Comparison of ENCODE assay signal across 9 cellular contexts in genomic region chr16:67546761-67547422, GRCh38. TPM values are rescaled to one million over a fixed set of nuclear protein-coding genes. Genes with fewer than 3 reads are reported as not detected.
A peak's percentile ranks its signal among the peaks of the same experiment; 100 is the strongest.
DNase-seq lines count a peak whose midpoint lies in the region; ATAC-seq and TF ChIP-seq lines count a peak whose summit lies in the region.
"Had no signal": no experiment of that assay in that cellular context is flagged by ENCODE, and none has a peak within 500 bp of the region (broad histone marks: within the 10 kb centered on the region; RNA-seq: fewer than 3 reads in every experiment).

No MANE protein-coding gene starts in this region.

- H3K27ac ChIP-seq in CD8-positive, alpha-beta memory T cell (ENCODE audit: low read depth, low read length), result no peak overlapping the region
- peak overlapping the region; percentile 32; the same call in 1 of the 2 replicates for H3K27ac ChIP-seq in GM23338 (ENCODE audit: low read depth)
- peak overlapping the region; percentile 98 for H3K27ac ChIP-seq in OCI-LY7 (ENCODE audit: low read depth, low read length, poor library complexity, severe bottlenecking)
- H3K27ac ChIP-seq in fibroblast of lung (ENCODE audit: insufficient read depth, low read length), result no peak overlapping the region
- peak overlapping the region; percentile 37 for H3K27ac ChIP-seq in suprapubic skin
- H3K27ac ChIP-seq: SK-N-MC had no signal

- H3K4me3 ChIP-seq in CD8-positive, alpha-beta memory T cell (ENCODE audit: low read length), result peak overlapping the region; percentile 64
- H3K4me3 ChIP-seq in GM23338, result no peak overlapping the region
- H3K4me3 ChIP-seq in OCI-LY7 (ENCODE audit: low read depth, low read length, poor library complexity, severe bottlenecking), result peak overlapping the region; percentile 64
- H3K4me3 ChIP-seq in fibroblast of lung (replicated peaks in 1 of 4; ENCODE audit: control extremely low read depth in 1 of 4, insufficient read depth in 1 of 4, low read depth in 3 of 4, low read length in 4 of 4), result no peak overlapping the region
- H3K4me3 ChIP-seq in suprapubic skin, result no peak overlapping the region
- H3K4me3 ChIP-seq: SK-N-MC had no signal

- no peaks in the 10 kb centered on the region for H3K9me3 Mint-ChIP-seq in CD8-positive, alpha-beta memory T cell
- H3K9me3 Mint-ChIP-seq in GM23338 (no peaks in the 10 kb centered on the region; the same call in 2 of the 3 replicates), nephron (no peaks in the 10 kb centered on the region)

- CTCF ChIA-PET in CD8-positive, alpha-beta memory T cell (lab: Charles Lee), result interaction anchor here (0.7 to 10.5 kb wide), 48 partner anchors 9 to 270 kb away, joined by 3 to 235 read pairs (median 4); partner anchors contain the start of genes ACD, AGRP, ATP6V0D1 and C16orf86
- CTCF ChIA-PET in OCI-LY7 (lab: Charles Lee; ENCODE audit: unreplicated experiment), result interaction anchor here (0.5 to 3.0 kb wide), 16 partner anchors 9 to 135 kb away, joined by 3 to 43 read pairs (median 6); partner anchors contain the start of genes C16orf86, CARMIL2, CTCF and ENKD1

- H3K9ac ChIP-seq in fibroblast of lung (ENCODE audit: insufficient read depth, low read length), result peak overlapping the region; percentile 7

- WGBS in suprapubic skin, result 9% methylated on average over 5 of the region's 7 CpGs

- TF ChIP-seq EP300 in suprapubic skin (IDR thresholded peaks at IDR 0.05), result no peak

- H3K4me3 Mint-ChIP-seq in CD8-positive, alpha-beta memory T cell, result peak overlapping the region in 3 of 7 donors; percentile 13 to 66 (median 54)
- H3K4me3 Mint-ChIP-seq in GM23338 (no peak overlapping the region; the same call in 2 of the 3 replicates), nephron (no peak overlapping the region)

- H4K20me1 ChIP-seq in GM23338 (replicated peaks; ENCODE audit: insufficient read depth) (peaks cover 9% of the 10 kb centered on the region; the same call in 1 of the 2 replicates), OCI-LY7 (ENCODE audit: insufficient read depth, low read length) (no peaks in the 10 kb centered on the region), fibroblast of lung (ENCODE audit: control insufficient read depth, extremely low read depth, insufficient read depth, low read length) (no peaks in the 10 kb centered on the region)

- H3K27me3 ChIP-seq in CD8-positive, alpha-beta memory T cell (ENCODE audit: insufficient read depth, low read length, poor library complexity, severe bottlenecking), result no peaks in the 10 kb centered on the region
- no peaks in the 10 kb centered on the region for H3K27me3 ChIP-seq in GM23338 (ENCODE audit: insufficient read depth)
- H3K27me3 ChIP-seq in fibroblast of lung (ENCODE audit: control insufficient read depth, insufficient read depth, low read length), result no peaks in the 10 kb centered on the region
- no peaks in the 10 kb centered on the region for H3K27me3 ChIP-seq in suprapubic skin

- H2AFZ ChIP-seq in GM23338 (no peak overlapping the region), OCI-LY7 (ENCODE audit: low read length) (no peak overlapping the region), fibroblast of lung (ENCODE audit: low read length) (no peak overlapping the region)

- peak; percentile 64 to 79 (median 67) for DNase-seq in CD8-positive, alpha-beta memory T cell
- DNase-seq in GM23338 (ENCODE audit: low spot score) (peak; percentile 89), OCI-LY7 (ENCODE audit: low spot score) (peak; percentile 90), activated T-helper 1 cell treated with Interleukin-2 at 50 U/mL for 16 hours (ENCODE audit: low read depth) (peak; percentile 61), fibroblast of lung (ENCODE audit: low read depth in 2 of 2) (peak; percentile 35 to 66), suprapubic skin (ENCODE audit: low spot score in 2 of 2) (peak; percentile 85 to 89)

- peak; percentile 89 to 99 for TF ChIP-seq CTCF in GM23338 (conservative IDR thresholded peaks at IDR 0.05; ENCODE audit: low read depth in 2 of 2)
- peak; percentile 97 for TF ChIP-seq CTCF in OCI-LY7 (conservative IDR thresholded peaks at IDR 0.05; ENCODE audit: low read length)
- TF ChIP-seq CTCF in fibroblast of lung (conservative IDR thresholded peaks at IDR 0.05 in 1 of 2, IDR thresholded peaks at IDR 0.05 in 1 of 2; ENCODE audit: low read depth in 1 of 2, low read length in 2 of 2), result peak; percentile 85 to 89
- peak; percentile 82 to 89 (median 83) for TF ChIP-seq CTCF in nephron (IDR thresholded peaks at IDR 0.05; ENCODE audit: unreplicated experiment in 3 of 3)
- peak; percentile 90 to 94 for TF ChIP-seq CTCF in suprapubic skin (IDR thresholded peaks at IDR 0.05)

- H3K36me3 Mint-ChIP-seq in CD8-positive, alpha-beta memory T cell, result peaks cover 0 to 34% (median 2%) of the 10 kb centered on the region in 3 donors
- H3K36me3 Mint-ChIP-seq in GM23338 (ENCODE audit: low read depth), result peaks cover 4% of the 10 kb centered on the region
- peaks cover 28% of the 10 kb centered on the region for H3K36me3 Mint-ChIP-seq in nephron (ENCODE audit: low read depth)

- ATAC-seq in GM23338 (peak; percentile 80), HG02870 (IDR thresholded peaks at IDR 0.05; ENCODE audit: unreplicated experiment) (no peak)

- peak overlapping the region; percentile 12 to 93 (median 79) for H3K27ac Mint-ChIP-seq in CD8-positive, alpha-beta memory T cell
- H3K27ac Mint-ChIP-seq in GM23338 (no peak overlapping the region), nephron (peak overlapping the region in 1 of 3 experiments; percentile 15)

- intact Hi-C loops in OCI-LY7 (cut with micrococcal nuclease; ENCODE audit: unreplicated experiment), result loop anchor here (1.0 to 10.0 kb wide), 5 partner anchors 15 to 258 kb away; partner anchors contain the start of genes ACD, CTCF, PARD6A and RANBP10

- H3K4me1 Mint-ChIP-seq in CD8-positive, alpha-beta memory T cell, result peaks cover 30 to 55% (median 32%) of the 10 kb centered on the region in 3 donors
- H3K4me1 Mint-ChIP-seq in GM23338 (peaks cover 21% of the 10 kb centered on the region), nephron (no peaks in the 10 kb centered on the region)

- no peaks in the 10 kb centered on the region for H3K9me3 ChIP-seq in CD8-positive, alpha-beta memory T cell (ENCODE audit: low read length)
- H3K9me3 ChIP-seq in OCI-LY7 (ENCODE audit: low read length), result no peaks in the 10 kb centered on the region
- H3K9me3 ChIP-seq in fibroblast of lung (ENCODE audit: control insufficient read depth, insufficient read depth, low read depth, low read length), result no peaks in the 10 kb centered on the region
- no peaks in the 10 kb centered on the region for H3K9me3 ChIP-seq in suprapubic skin

- no peaks in the 10 kb centered on the region for H3K9me2 ChIP-seq in GM23338 (ENCODE audit: insufficient read depth)
- H3K9me2 ChIP-seq in OCI-LY7 (ENCODE audit: insufficient read depth, low read length), result no peaks in the 10 kb centered on the region

- H3K4me2 ChIP-seq in GM23338 (no peak overlapping the region), OCI-LY7 (ENCODE audit: low read length) (peak overlapping the region; percentile 85), fibroblast of lung (ENCODE audit: extremely low read depth, insufficient read depth, low read length) (no peak overlapping the region)

- H3K79me2 ChIP-seq in GM23338 (replicated peaks; ENCODE audit: insufficient read depth) (no peaks in the 10 kb centered on the region; the same call in 1 of the 2 replicates), OCI-LY7 (ENCODE audit: insufficient read depth, low read depth, low read length) (peaks cover 40% of the 10 kb centered on the region), fibroblast of lung (ENCODE audit: control insufficient read depth, insufficient read depth, low read length) (no peaks in the 10 kb centered on the region)

- TF ChIP-seq POLR2A in suprapubic skin (IDR thresholded peaks at IDR 0.05), result no peak

- no peaks in the 10 kb centered on the region for H3K27me3 Mint-ChIP-seq in CD8-positive, alpha-beta memory T cell
- H3K27me3 Mint-ChIP-seq in GM23338 (ENCODE audit: insufficient read depth, low read depth, poor library complexity) (peaks cover 30% of the 10 kb centered on the region), nephron (ENCODE audit: low read depth) (no peaks in the 10 kb centered on the region)

- TSS peak; percentile 11 for BruUV-seq in OCI-LY7 (replicated peaks; lab: Mats Ljungman, UMichigan)

- POLR2A ChIA-PET in CD8-positive, alpha-beta memory T cell (lab: Charles Lee), result interaction anchor here (0.7 to 3.4 kb wide), 8 partner anchors 9 to 112 kb away, joined by 3 to 46 read pairs (median 4); partner anchors contain the start of genes ATP6V0D1, CARMIL2 and CTCF
- POLR2A ChIA-PET in OCI-LY7 (lab: Charles Lee), result interaction anchor here (0.7 to 12.9 kb wide), 12 partner anchors 9 to 121 kb away, joined by 3 to 251 read pairs (median 6); partner anchors contain the start of genes ACD, ATP6V0D1, C16orf86 and CARMIL2

- peaks cover 3% of the 10 kb centered on the region; the same call in 1 of the 2 replicates for H3F3A ChIP-seq in GM23338 (replicated peaks; ENCODE audit: low read depth)

- H3K36me3 ChIP-seq in CD8-positive, alpha-beta memory T cell (ENCODE audit: insufficient read depth, low read length), result no peaks in the 10 kb centered on the region
- H3K36me3 ChIP-seq in GM23338 (ENCODE audit: insufficient read depth) (no peaks in the 10 kb centered on the region), OCI-LY7 (ENCODE audit: insufficient read depth, low read length) (peaks cover 27% of the 10 kb centered on the region; the same call in 1 of the 2 replicates), fibroblast of lung (ENCODE audit: control insufficient read depth, insufficient read depth, low read length) (peaks cover 35% of the 10 kb centered on the region), suprapubic skin (peaks cover 54% of the 10 kb centered on the region)

- H3K4me1 ChIP-seq in CD8-positive, alpha-beta memory T cell (ENCODE audit: insufficient read depth, low read length), result peaks cover 39% of the 10 kb centered on the region
- no peaks in the 10 kb centered on the region; the same call in 1 of the 2 replicates for H3K4me1 ChIP-seq in GM23338 (ENCODE audit: insufficient read depth)
- peaks cover 96% of the 10 kb centered on the region for H3K4me1 ChIP-seq in OCI-LY7 (ENCODE audit: insufficient read depth, low read length, poor library complexity, severe bottlenecking)
- peaks cover 6% of the 10 kb centered on the region for H3K4me1 ChIP-seq in fibroblast of lung (ENCODE audit: control insufficient read depth, extremely low read depth, insufficient read depth, low read length)
- peaks cover 58% of the 10 kb centered on the region for H3K4me1 ChIP-seq in suprapubic skin

RNA-seq across cellular contexts. Expression of gene CTCF, which starts 15.4 kb away (rescaled TPM):
- total RNA-seq in CD8-positive, alpha-beta memory T cell, result 10 to 100 TPM; 65.4 to 67.4 TPM
- 66.4 TPM for polyA plus RNA-seq in CD8-positive, alpha-beta memory T cell
- 64.5 and 81.0 TPM in 2 replicates for total RNA-seq in GM23338 (2014; rRNA removed; shearing (Covaris generic))
- polyA plus RNA-seq in GM23338 (2016; fragmentation: Nextera tagmentation; extraction: Ambion mirVana), result 67.7 and 72.3 TPM in 2 replicates
- total RNA-seq in OCI-LY7 (2014; rRNA removed; shearing (Covaris generic)), result 70.6 and 72.1 TPM in 2 replicates
- 83.5 and 93.3 TPM in 2 replicates for total RNA-seq in OCI-LY7 (2022)
- total RNA-seq in fibroblast of lung, result 20.0 and 21.1 TPM in 2 replicates
- 20.9 and 32.6 TPM in 2 replicates for polyA plus RNA-seq in fibroblast of lung
- 16.8 and 24.3 TPM in 2 replicates for polyA plus RNA-seq in fibroblast of lung (2012)
- polyA minus RNA-seq in fibroblast of lung (ENCODE audit: low replicate concordance), result 18.8 and 27.5 TPM in 2 replicates
- total RNA-seq in suprapubic skin, result 10 to 100 TPM; 36.2 to 50.1 (median 46.9) TPM

RNA-seq across cellular contexts. Expression of gene RIPOR1, which starts 18.3 kb away (rescaled TPM):
- 10 to 100 TPM; 23.2 to 27.4 TPM for total RNA-seq in CD8-positive, alpha-beta memory T cell
- 6.1 TPM for polyA plus RNA-seq in CD8-positive, alpha-beta memory T cell
- 7.4 and 22.4 TPM in 2 replicates for total RNA-seq in GM23338 (2014; rRNA removed; shearing (Covaris generic))
- polyA plus RNA-seq in GM23338 (2016; fragmentation: Nextera tagmentation; extraction: Ambion mirVana) (6.8 and 7.6 TPM in 2 replicates), fibroblast of lung (13.7 and 16.0 TPM in 2 replicates)
- total RNA-seq in OCI-LY7 (2014; rRNA removed; shearing (Covaris generic)), result 8.9 and 9.7 TPM in 2 replicates
- total RNA-seq in OCI-LY7 (2022) (26.4 and 40.2 TPM in 2 replicates), fibroblast of lung (19.5 and 26.6 TPM in 2 replicates), suprapubic skin (10 to 100 TPM; 20.6 to 41.5 (median 28.3) TPM)
- polyA plus RNA-seq in fibroblast of lung (2012), result 36.7 and 38.7 TPM in 2 replicates
- polyA minus RNA-seq in fibroblast of lung (ENCODE audit: low replicate concordance), result 68.6 and 87.4 TPM in 2 replicates

Comparison
In these comparisons a context has a peak if more than half of its experiments do, and no peak if none do; other contexts are left out.
1. H3K27ac ChIP-seq: peak in GM23338 (single experiment), OCI-LY7 (single experiment) and suprapubic skin (single experiment); none in CD8-positive, alpha-beta memory T cell (single experiment) and fibroblast of lung (single experiment).
2. H3K4me3 ChIP-seq: peak in CD8-positive, alpha-beta memory T cell (single experiment) and OCI-LY7 (single experiment); none in GM23338 (single experiment), fibroblast of lung (0 of 4) and suprapubic skin (single experiment).
3. Peak in every context shown above with its lines, with median percentiles within 50 percentile points of each other: DNase-seq and CTCF ChIP-seq.